Comparison of ENCODE assay signal across 8 cellular contexts in the genomic region with DNA sequence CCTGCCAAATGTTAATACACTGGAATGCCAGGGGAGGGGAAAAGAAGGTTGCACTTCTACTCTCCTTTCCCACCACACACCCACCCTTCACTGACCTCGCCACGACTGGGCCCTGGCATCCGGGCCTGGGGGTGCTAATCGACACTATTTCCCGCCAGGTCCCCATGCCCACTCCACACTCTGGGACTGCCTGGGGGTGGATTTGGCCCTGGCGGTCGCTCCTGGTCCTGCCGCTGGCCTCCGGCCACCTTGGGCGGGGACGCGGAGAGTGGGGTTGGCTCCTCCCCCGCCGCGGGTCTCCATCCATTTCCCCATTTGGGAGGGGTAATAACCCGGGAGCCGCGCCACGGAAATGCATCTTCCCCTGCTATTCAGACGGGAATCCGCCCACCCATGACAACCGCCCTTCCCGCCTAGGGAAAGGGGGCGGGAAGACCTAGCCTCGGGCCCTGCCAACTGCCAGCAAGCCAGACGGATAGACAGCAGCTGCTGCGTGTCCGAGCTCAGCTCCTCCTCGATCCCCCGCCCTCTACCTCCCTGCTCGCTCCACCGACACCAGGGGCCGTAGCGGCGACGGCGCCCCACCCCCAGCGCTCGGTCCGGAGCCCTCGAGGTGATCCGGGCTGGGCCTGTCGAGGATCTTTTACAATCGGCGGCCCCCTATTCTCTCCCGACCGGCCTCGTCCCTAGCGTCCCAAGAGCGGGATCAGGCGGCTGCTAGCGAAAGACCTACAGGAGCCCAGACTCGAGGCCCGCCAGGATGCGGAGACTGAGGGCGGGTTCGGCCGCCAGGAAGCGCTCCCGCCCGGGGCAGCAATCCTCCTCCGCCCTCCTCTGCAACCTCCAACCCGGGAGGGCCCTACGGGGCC.
DNase-seq lines count a peak whose midpoint lies in the region; ATAC-seq, FAIRE-seq and TF ChIP-seq lines count a peak whose summit lies in the region.

No MANE protein-coding gene starts in this region.

- peak overlapping the region; percentile 82 for H3K27ac Mint-ChIP-seq in activated naive CD8-positive, alpha-beta T cell treated with anti-CD3 and anti-CD28 coated beads, Interleukin-2, amount 10 ng/mL, durations not matched to agents 7 days and 5 days
- H3K27ac Mint-ChIP-seq in nephron progenitor cell = no peak overlapping the region

- peak overlapping the region; percentile 78 for H3K4me3 Mint-ChIP-seq in activated naive CD8-positive, alpha-beta T cell treated with anti-CD3 and anti-CD28 coated beads, Interleukin-2, amount 10 ng/mL, durations not matched to agents 7 days and 5 days
- H3K4me3 Mint-ChIP-seq in nephron progenitor cell = peak overlapping the region; percentile 80

- H3K9me3 ChIP-seq in HUES64 (ENCODE audit: insufficient read depth, low read depth, low read length) (no peaks in the 10 kb centered on the region), gastroesophageal sphincter (no peaks in the 10 kb centered on the region)

- H3K4me3 ChIP-seq in HUES64 (ENCODE audit: low read length) (peak overlapping the region; percentile 60), gastroesophageal sphincter (peak overlapping the region; percentile 41 to 55)

- no peak for FAIRE-seq in urothelium cell line (lab: Jason Lieb, UNC)

- H3K27ac ChIP-seq in HUES64 (ENCODE audit: low read depth, low read length) (no peak overlapping the region; the same call in 1 of the 2 replicates), gastroesophageal sphincter (peak overlapping the region; percentile 68 to 95 (median 90))

- under 1% methylated on average over 64 of the region's 64 CpGs for WGBS in HUES64
- no CpG with 5 or more reads among the region's 64 CpGs for WGBS in gastroesophageal sphincter (ENCODE audit: low coverage in 1 of 2), 2 donors

- H3K4me1 Mint-ChIP-seq in activated naive CD8-positive, alpha-beta T cell treated with anti-CD3 and anti-CD28 coated beads, Interleukin-2, amount 10 ng/mL, durations not matched to agents 7 days and 5 days = peaks cover 9% of the 10 kb centered on the region
- H3K4me1 Mint-ChIP-seq in nephron progenitor cell = peaks cover 25% of the 10 kb centered on the region

- DNase-seq in DMS114 treated with DMSO at 0.1 percent for 48 hours (lab: John Stamatoyannopoulos, UW; ENCODE audit: unreplicated experiment) = peak; percentile 36
- peak; percentile 91 for DNase-seq in RPMI7951 (ENCODE audit: low read depth)
- DNase-seq in activated naive CD8-positive, alpha-beta T cell treated with anti-CD3 and anti-CD28 coated beads, Interleukin-2, amount 10 ng/mL, durations not matched to agents 7 days and 5 days = peak; percentile 56
- peak; percentile 73 for DNase-seq in nephron progenitor cell
- peak; percentile 89 for DNase-seq in urothelium cell line (ENCODE audit: low spot score)

- peaks cover 2% of the 10 kb centered on the region for H3K27me3 Mint-ChIP-seq in activated naive CD8-positive, alpha-beta T cell treated with anti-CD3 and anti-CD28 coated beads, Interleukin-2, amount 10 ng/mL, durations not matched to agents 7 days and 5 days
- peaks cover 2% of the 10 kb centered on the region for H3K27me3 Mint-ChIP-seq in nephron progenitor cell (ENCODE audit: low read depth, poor library complexity)

- no peaks in the 10 kb centered on the region for H3K9me3 Mint-ChIP-seq in activated naive CD8-positive, alpha-beta T cell treated with anti-CD3 and anti-CD28 coated beads, Interleukin-2, amount 10 ng/mL, durations not matched to agents 7 days and 5 days
- H3K9me3 Mint-ChIP-seq in nephron progenitor cell = peaks cover 21% of the 10 kb centered on the region

- H3K4me1 ChIP-seq in HUES64 (ENCODE audit: insufficient read depth, low read length) (peaks cover 10% of the 10 kb centered on the region), gastroesophageal sphincter (peaks cover 0 to 19% (median 3%) of the 10 kb centered on the region in 3 donors)

- peak overlapping the region; percentile 64 for H3K9ac ChIP-seq in HUES64 (ENCODE audit: low read depth, low read length)

- no peaks in the 10 kb centered on the region for H3K27me3 ChIP-seq in HUES64 (ENCODE audit: insufficient read depth, low read length)
- H3K27me3 ChIP-seq in gastroesophageal sphincter = no peaks in the 10 kb centered on the region

- POLR2A ChIA-PET in activated naive CD8-positive, alpha-beta T cell treated with anti-CD3 and anti-CD28 coated beads, Interleukin-2, amount 10 ng/mL, durations not matched to agents 7 days and 5 days (lab: Charles Lee) = interaction anchor here (0.6 to 1.2 kb wide), 2 partner anchors 10 to 117 kb away, joined by 3 to 4 read pairs; no protein-coding TSS in a partner anchor

- H3K36me3 ChIP-seq in HUES64 (ENCODE audit: insufficient read depth, low read length) = no peaks in the 10 kb centered on the region
- H3K36me3 ChIP-seq in gastroesophageal sphincter = peaks cover 0 to 4% of the 10 kb centered on the region in 2 donors

- peak in 1 of 2 donors; percentile 20 for TF ChIP-seq POLR2A in gastroesophageal sphincter (IDR thresholded peaks at IDR 0.05)

- no peak for TF ChIP-seq EP300 in gastroesophageal sphincter (IDR thresholded peaks at IDR 0.05)

- no peaks in the 10 kb centered on the region for H3K36me3 Mint-ChIP-seq in activated naive CD8-positive, alpha-beta T cell treated with anti-CD3 and anti-CD28 coated beads, Interleukin-2, amount 10 ng/mL, durations not matched to agents 7 days and 5 days
- peaks cover 10% of the 10 kb centered on the region for H3K36me3 Mint-ChIP-seq in nephron progenitor cell (ENCODE audit: low read depth)

- TF ChIP-seq CTCF in gastroesophageal sphincter (IDR thresholded peaks at IDR 0.05) (peak in 3 of 4 experiments; percentile 46 to 55 (median 52)), nephron progenitor cell (IDR thresholded peaks at IDR 0.05) (peak; percentile 30)

- ATAC-seq in GM21447 (IDR thresholded peaks at IDR 0.05; ENCODE audit: unreplicated experiment) = peak; percentile 65
- peak; percentile 62 for ATAC-seq in activated naive CD8-positive, alpha-beta T cell treated with anti-CD3 and anti-CD28 coated beads, Interleukin-2, amount 10 ng/mL, durations not matched to agents 7 days and 5 days (ENCODE audit: low read depth)
- peak; percentile 91 for ATAC-seq in gastroesophageal sphincter

Comparison
In these comparisons a context has a peak if more than half of its experiments do, and no peak if none do; other contexts are left out.
1. DNase-seq: peak in every context shown above with its lines; median percentile 91 in RPMI7951; 89 in urothelium cell line; 73 in nephron progenitor cell; 56 in activated naive CD8-positive, alpha-beta T cell treated with anti-CD3 and anti-CD28 coated beads, Interleukin-2, amount 10 ng/mL, durations not matched to agents 7 days and 5 days; 36 in DMS114 treated with DMSO at 0.1 percent for 48 hours.